Comparison of ENCODE assay signal across 1 cellular context in genomic region chr16:81732699-81733098, GRCh38.
TF ChIP-seq lines count a peak whose summit lies in the region.

No MANE protein-coding gene starts in this region.

TF ChIP-seq in K562, 482 proteins besides CTCF, POLR2A, EP300 and RAD21:
- TF ChIP-seq HNRNPH1 (optimal IDR thresholded peaks at IDR 0.05; ENCODE audit: low read depth, low read length) (no peak), ELF1 (tag; IDR thresholded peaks at IDR 0.05) (no peak), ETV1 (tag; conservative IDR thresholded peaks at IDR 0.05; ENCODE audit: low read depth) (no peak), ID3 (CRISPR knock-in tag; IDR thresholded peaks at IDR 0.05) (no peak), ID3 (tag; IDR thresholded peaks at IDR 0.05) (no peak), PML (IDR thresholded peaks at IDR 0.05; ENCODE audit: low read length) (no peak), REST (CRISPR knock-in tag; IDR thresholded peaks at IDR 0.05; ENCODE audit: low read depth) (no peak), ATF3 (IDR thresholded peaks at IDR 0.05) (no peak), ATF3 (CRISPR knock-in tag; conservative IDR thresholded peaks at IDR 0.05) (no peak), GMEB1 (CRISPR knock-in tag; IDR thresholded peaks at IDR 0.05) (no peak), ZZZ3 (IDR thresholded peaks at IDR 0.05) (no peak)
